ENCODE assay signal across 28 cellular contexts in the genomic region with DNA sequence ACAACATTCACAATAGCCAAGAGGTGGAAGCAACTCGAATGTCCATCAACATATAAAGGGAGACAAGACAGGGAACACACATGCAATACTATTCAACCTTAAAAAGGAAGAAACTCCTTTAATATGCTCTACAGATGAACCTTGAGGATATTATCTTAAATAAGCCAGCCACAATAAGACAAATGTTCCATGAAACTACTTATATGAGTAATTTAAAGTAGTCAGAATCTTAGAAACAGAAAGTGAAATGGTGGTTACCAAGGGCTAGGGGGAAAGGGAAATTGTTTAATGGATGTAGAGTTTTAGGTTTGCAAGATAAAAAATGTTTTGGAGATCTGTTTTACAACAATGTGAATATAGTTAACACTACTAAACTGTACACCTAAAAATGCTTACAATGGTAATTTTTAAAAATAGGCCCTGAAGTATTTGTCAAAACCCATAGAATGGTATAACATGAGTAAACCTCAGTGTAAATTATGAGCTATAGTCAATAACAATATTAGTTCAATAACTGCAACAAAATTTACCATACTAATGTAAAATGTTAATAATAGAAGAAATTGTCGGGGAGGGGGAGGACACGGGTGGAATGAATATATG.
"Had no signal": no experiment of that assay in that cellular context is flagged by ENCODE, and none has a peak within 500 bp of the region (broad histone marks: within the 10 kb centered on the region; RNA-seq: fewer than 3 reads in every experiment).

No MANE protein-coding gene starts in this region.

- H3K27me3 ChIP-seq: pancreas, sigmoid colon, suprapubic skin, tibial artery had no signal

- H3K9me3 ChIP-seq: pancreas, prostate gland had no signal

- ATAC-seq: activated T-cell treated with anti-CD3 and anti-CD28 coated beads, Interleukin-2, amount 50 U/mL, for 72 hours; esophagus mucosa; left colon; naive thymus-derived CD8-positive, alpha-beta T cell; pancreas; stimulated activated memory B cell treated with anti-CD40 and anti-IgM and Interleukin-4, amounts not matched to agents 10 μg/mL and 1 μg/mL and 100 μg/mL, for 72 hours had no signal

- DNase-seq: activated CD4-positive, alpha-beta T cell treated with anti-CD3 and anti-CD28 coated beads, Interleukin-2, amount 50 U/mL, for 1 hour; activated CD4-positive, CD25-positive, alpha-beta regulatory T cell treated with anti-CD3 and anti-CD28 coated beads, Interleukin-2, amount 50 U/mL, for 72 hours; activated effector memory CD4-positive, alpha-beta T cell treated with Interleukin-2 at 50 U/mL for 16 hours; activated naive CD4-positive, alpha-beta T cell treated with Interleukin-2 at 50 U/mL for 16 hours; activated T-cell treated with anti-CD3 and anti-CD28 coated beads for 4 hours; activated T-cell treated with anti-CD3 and anti-CD28 coated beads, Interleukin-2, amount 50 U/mL, for 72 hours; anterior cingulate cortex; endodermal cell; foreskin fibroblast; head of caudate nucleus; hippocampal formation; kidney; left colon; midbrain; naive thymus-derived CD8-positive, alpha-beta T cell; nucleus accumbens; pancreas; retina; sigmoid colon; small intestine; stimulated activated CD4-positive, alpha-beta T cell treated with anti-CD3 and anti-CD28 coated beads, Interleukin-4, amount 100 ng/mL, for 4 hours; stimulated activated CD8-positive, alpha-beta memory T cell treated with anti-CD3 and anti-CD28 coated beads, Interleukin-4, amount 100 ng/mL, for 48 hours; tibial artery had no signal

- H3K36me3 ChIP-seq: pancreas, prostate gland, sigmoid colon, suprapubic skin had no signal

- FAIRE-seq: bronchial epithelial cell, kidney, pancreas, small intestine had no signal

- H3K27ac ChIP-seq: pancreas, prostate gland, sigmoid colon, suprapubic skin, tibial artery had no signal

- H3K4me3 ChIP-seq: pancreas, prostate gland, sigmoid colon, suprapubic skin, tibial artery had no signal

- H3K4me1 ChIP-seq: pancreas, prostate gland, sigmoid colon, suprapubic skin, tibial artery had no signal
